ENCODE assay signal across 8 cellular contexts in the genomic region with DNA sequence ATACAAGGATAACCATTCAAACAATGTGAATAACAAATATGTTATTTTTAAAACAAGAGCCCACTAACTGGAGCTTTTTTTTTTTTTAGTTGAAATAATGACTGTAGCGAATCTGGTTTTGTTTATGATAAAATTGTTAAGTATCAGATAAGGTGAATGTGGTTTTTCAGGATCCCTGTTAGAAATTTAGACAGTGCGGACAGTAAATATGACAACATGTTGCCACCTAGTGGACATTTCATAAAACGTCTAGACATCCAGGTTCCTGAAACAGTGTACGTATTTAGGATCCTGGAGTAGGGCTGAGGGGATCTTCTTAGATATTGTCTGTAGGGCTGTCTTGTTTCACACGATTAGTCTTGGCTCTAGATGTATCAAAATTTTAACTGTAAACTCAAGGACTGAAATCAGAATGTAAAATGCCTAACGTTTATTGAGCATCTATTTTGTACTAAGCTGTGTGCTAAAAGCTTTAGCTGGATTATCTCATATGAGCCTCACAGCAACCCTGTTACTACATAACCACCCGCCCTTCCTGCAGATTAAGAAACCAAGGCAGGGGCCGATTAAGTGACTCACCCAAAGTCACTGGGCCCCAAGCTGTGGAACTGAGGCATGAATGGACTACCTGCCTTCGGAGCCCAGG. TPM values are rescaled to one million over a fixed set of nuclear protein-coding genes. Genes with fewer than 3 reads are reported as not detected.
DNase-seq lines count a peak whose midpoint lies in the region; ATAC-seq and TF ChIP-seq lines count a peak whose summit lies in the region.

No MANE protein-coding gene starts in this region.

- H3K4me3 ChIP-seq in GM12865 (ENCODE audit: low read depth, low read length), result no peak overlapping the region
- H3K4me3 ChIP-seq in WERI-Rb-1 (ENCODE audit: low read depth, low read length), result no peak overlapping the region
- H3K4me3 ChIP-seq in heart right ventricle, result no peak overlapping the region
- no peak overlapping the region for H3K4me3 ChIP-seq in skeletal muscle cell (ENCODE audit: low read depth, low read length)

- H3K27me3 ChIP-seq in WERI-Rb-1 (ENCODE audit: insufficient read depth, low read depth, severe bottlenecking), result peaks cover 83% of the 10 kb centered on the region
- H3K27me3 ChIP-seq in heart right ventricle, result no peaks in the 10 kb centered on the region

- ATAC-seq in HG02759 (IDR thresholded peaks at IDR 0.05; ENCODE audit: unreplicated experiment), result peak; percentile 89
- peak in 6 of 8 donors; percentile 52 to 70 (median 62) for ATAC-seq in heart right ventricle

- DNase-seq in A172 (ENCODE audit: low spot score) (peak; percentile 53), GM12865 (ENCODE audit: low read depth) (peak; percentile 43), NCI-H2029 (lab: John Stamatoyannopoulos, UW) (peak; percentile 3), WERI-Rb-1 (no peak), heart right ventricle (peak in 1 of 2 donors; percentile 12), skeletal muscle cell (ENCODE audit: low read depth) (peak; percentile 26), cerebellar nuclear complex (lab: John Stamatoyannopoulos, UW) (no peak)

- H3K36me3 ChIP-seq in WERI-Rb-1 (no peaks in the 10 kb centered on the region), heart right ventricle (no peaks in the 10 kb centered on the region)

- H3K27ac ChIP-seq in WERI-Rb-1 (no peak overlapping the region), heart right ventricle (no peak overlapping the region)

- intact Hi-C loops in heart right ventricle (cut with DNase I), result loop anchor here (1.0 to 10.0 kb wide), 13 partner anchors 301 to 591 kb away; no protein-coding TSS in a partner anchor

- no peaks in the 10 kb centered on the region for H3K4me1 ChIP-seq in heart right ventricle

- 26 to 30% methylated on average over 9 of the region's 9 CpGs for WGBS in heart right ventricle, 2 donors

- peak; percentile 41 for TF ChIP-seq CTCF in GM12865 (IDR thresholded peaks at IDR 0.05; ENCODE audit: insufficient read depth, low read depth, low read length, missing control alignments)
- TF ChIP-seq CTCF in WERI-Rb-1 (IDR thresholded peaks at IDR 0.05; ENCODE audit: low read depth, low read length), result peak; percentile 59
- TF ChIP-seq CTCF in heart right ventricle (IDR thresholded peaks at IDR 0.05), result peak; percentile 48 to 84 (median 75)

- H3K9me3 ChIP-seq in WERI-Rb-1 (ENCODE audit: severe bottlenecking), result no peaks in the 10 kb centered on the region
- peaks cover 0 to 4% (median 0%) of the 10 kb centered on the region in 11 donors for H3K9me3 ChIP-seq in heart right ventricle

RNA-seq across cellular contexts. Expression of gene CCDC68, which starts 23.9 kb away (rescaled TPM):
- 0.07 TPM in 1 of 2 replicates, not detected in the other for total RNA-seq in A172 (2014; rRNA removed; shearing (Covaris generic))
- 1 to 10 TPM; 1.8 to 7.1 (median 3.1) TPM for total RNA-seq in heart right ventricle
- polyA plus RNA-seq in heart right ventricle, result 10 to 100 TPM in 1 of 2 donors, 1 to 10 TPM in 1; 3.9 to 12.7 TPM

Comparison
In these comparisons a context has a peak if more than half of its experiments do, and no peak if none do; other contexts are left out.
1. DNase-seq: peak in A172 (single experiment), GM12865 (single experiment), NCI-H2029 (single experiment) and skeletal muscle cell (single experiment); none in WERI-Rb-1 (single experiment) and cerebellar nuclear complex (0 of 2).
2. Peak in every context shown above with its lines, with median percentiles within 50 percentile points of each other: CTCF ChIP-seq.